Comparison of ENCODE assay signal across 8 cellular contexts in genomic region chr2:1769703-1770422, GRCh38. TPM values are rescaled to one million over a fixed set of nuclear protein-coding genes. Genes with fewer than 3 reads are reported as not detected.
DNase-seq lines count a peak whose midpoint lies in the region; ATAC-seq and TF ChIP-seq lines count a peak whose summit lies in the region.

No MANE protein-coding gene starts in this region.

- no peak overlapping the region for H3K4me3 ChIP-seq in fibroblast of mammary gland (ENCODE audit: control insufficient read depth, low read depth, low read length)
- H3K4me3 ChIP-seq in tibial artery: no peak overlapping the region

- no peaks in the 10 kb centered on the region for H3K9me3 ChIP-seq in tibial artery

- DNase-seq in DMS153 treated with DMSO at 0.1 percent for 48 hours (lab: John Stamatoyannopoulos, UW; ENCODE audit: unreplicated experiment) (peak; percentile 80), HCEC 1CT (peak; percentile 58), NCI-H2171 treated with DMSO at 0.1 percent for 48 hours (lab: John Stamatoyannopoulos, UW) (peak; percentile 76), fibroblast of mammary gland (ENCODE audit: low read depth) (peak; percentile 61), tibial artery (peak in 1 of 2 donors; percentile 71)
- peak; percentile 76 for DNase-seq in activated CD8-positive, alpha-beta T cell treated with anti-CD3 and anti-CD28 coated beads for 36 hours

- no peaks in the 10 kb centered on the region for H3K36me3 ChIP-seq in tibial artery

- POLR2A ChIA-PET in activated CD8-positive, alpha-beta T cell treated with anti-CD3 and anti-CD28 coated beads for 36 hours (lab: Charles Lee): no interaction called here

- TF ChIP-seq CTCF in activated CD8-positive, alpha-beta T cell treated with anti-CD3 and anti-CD28 coated beads for 36 hours (IDR thresholded peaks at IDR 0.05): peak; percentile 66
- TF ChIP-seq CTCF in fibroblast of mammary gland (conservative IDR thresholded peaks at IDR 0.05; ENCODE audit: control insufficient read depth, insufficient read depth, low read depth, low read length) (peak; percentile 76), nephron (IDR thresholded peaks at IDR 0.05; ENCODE audit: unreplicated experiment in 3 of 3) (peak; percentile 70 to 75 (median 72)), tibial artery (IDR thresholded peaks at IDR 0.05) (peak; percentile 63 to 64)

- intact Hi-C loops in activated CD8-positive, alpha-beta T cell treated with anti-CD3 and anti-CD28 coated beads for 36 hours (cut with micrococcal nuclease): no loop called here
- intact Hi-C loops in tibial artery (cut with DNase I; ENCODE audit: low total_unique reads): no loop called here

- H3K27me3 ChIP-seq in tibial artery: no peaks in the 10 kb centered on the region

- no peaks in the 10 kb centered on the region for H3K4me1 Mint-ChIP-seq in activated CD8-positive, alpha-beta T cell treated with anti-CD3 and anti-CD28 coated beads for 36 hours (ENCODE audit: low read depth)
- H3K4me1 Mint-ChIP-seq in nephron: peaks cover 5% of the 10 kb centered on the region

- peaks cover 2% of the 10 kb centered on the region for H3K27me3 Mint-ChIP-seq in activated CD8-positive, alpha-beta T cell treated with anti-CD3 and anti-CD28 coated beads for 36 hours
- peaks cover 17% of the 10 kb centered on the region for H3K27me3 Mint-ChIP-seq in nephron (ENCODE audit: low read depth)

- peaks cover 0 to 28% (median 16%) of the 10 kb centered on the region in 4 donors for H3K4me1 ChIP-seq in tibial artery

- H3K36me3 Mint-ChIP-seq in activated CD8-positive, alpha-beta T cell treated with anti-CD3 and anti-CD28 coated beads for 36 hours (ENCODE audit: low read depth): no peaks in the 10 kb centered on the region
- H3K36me3 Mint-ChIP-seq in nephron (ENCODE audit: low read depth): no peaks in the 10 kb centered on the region

- H3K4me3 Mint-ChIP-seq in activated CD8-positive, alpha-beta T cell treated with anti-CD3 and anti-CD28 coated beads for 36 hours: no peak overlapping the region
- no peak overlapping the region for H3K4me3 Mint-ChIP-seq in nephron

- no peak overlapping the region for H3K27ac ChIP-seq in tibial artery

- no peaks in the 10 kb centered on the region for H3K9me3 Mint-ChIP-seq in activated CD8-positive, alpha-beta T cell treated with anti-CD3 and anti-CD28 coated beads for 36 hours
- H3K9me3 Mint-ChIP-seq in nephron: peaks cover 3% of the 10 kb centered on the region

- no peak overlapping the region for H3K27ac Mint-ChIP-seq in activated CD8-positive, alpha-beta T cell treated with anti-CD3 and anti-CD28 coated beads for 36 hours
- H3K27ac Mint-ChIP-seq in nephron: no peak overlapping the region

- ATAC-seq in activated CD8-positive, alpha-beta T cell treated with anti-CD3 and anti-CD28 coated beads for 36 hours: peak; percentile 53
- ATAC-seq in HG03469 (IDR thresholded peaks at IDR 0.05; ENCODE audit: unreplicated experiment): no peak

- CTCF ChIA-PET in activated CD8-positive, alpha-beta T cell treated with anti-CD3 and anti-CD28 coated beads for 36 hours (lab: Charles Lee): interaction anchor here (0.7 to 1.9 kb wide), 13 partner anchors 8 to 220 kb away, joined by 3 to 11 read pairs (median 3); no protein-coding TSS in a partner anchor

RNA-seq across cellular contexts. Expression of gene PXDN, which starts 25.5 kb away (rescaled TPM):
- under 1 TPM; 0.58 to 0.83 TPM for total RNA-seq in activated CD8-positive, alpha-beta T cell treated with anti-CD3 and anti-CD28 coated beads for 36 hours
